In the genomic region with DNA sequence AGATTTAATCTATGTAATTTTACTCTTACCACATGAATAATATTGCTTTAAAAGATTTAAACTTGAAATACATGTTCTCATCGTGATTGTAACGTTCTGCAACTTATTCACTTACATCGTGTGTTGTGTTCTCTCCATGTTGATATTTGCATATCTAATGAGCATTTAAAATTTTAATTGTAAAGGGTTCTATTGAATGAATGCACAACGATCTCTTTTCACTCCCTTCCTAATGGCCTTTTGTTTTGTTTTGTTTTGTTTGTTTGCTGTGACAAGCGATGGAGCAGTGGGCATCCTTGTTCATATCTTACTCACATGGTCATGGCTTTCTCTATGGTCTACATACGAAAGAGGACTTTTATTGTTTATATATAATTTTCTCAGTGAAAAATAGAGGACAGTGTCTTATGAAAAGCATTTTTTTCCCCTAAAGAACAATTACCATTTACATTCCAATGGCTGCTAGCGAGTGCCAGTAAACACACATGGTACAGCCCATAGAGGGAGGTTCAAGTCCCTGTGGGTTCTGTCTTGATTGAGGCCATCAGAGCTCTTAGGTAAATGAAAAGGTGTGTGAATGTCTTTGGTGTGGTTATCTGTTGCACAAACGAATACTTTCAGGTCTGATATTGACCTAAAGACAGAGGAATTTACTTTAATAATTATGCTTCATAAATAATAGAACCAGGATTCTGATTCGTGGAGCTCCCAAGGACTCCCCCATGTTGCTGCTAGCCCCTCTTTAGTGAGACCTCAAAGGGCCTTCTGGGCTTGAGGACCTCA, we compare ENCODE assay signal across 25 cellular contexts. TPM values are rescaled to one million over a fixed set of nuclear protein-coding genes. Genes with fewer than 3 reads are reported as not detected.
"Had no signal": no experiment of that assay in that cellular context is flagged by ENCODE, and none has a peak within 500 bp of the region (broad histone marks: within the 10 kb centered on the region; RNA-seq: fewer than 3 reads in every experiment).

No MANE protein-coding gene starts in this region.

- H3K27me3 ChIP-seq: gastrocnemius medialis, thyroid gland had no signal

- FAIRE-seq: bronchial epithelial cell, keratinocyte had no signal

- ATAC-seq: activated CD4-positive, alpha-beta T cell treated with anti-CD3 and anti-CD28 coated beads for 36 hours; activated T-cell treated with anti-CD3 and anti-CD28 coated beads, Interleukin-2, amount 50 U/mL, for 4 hours; gastrocnemius medialis; lower lobe of right lung; natural killer cell; psoas muscle; right cardiac atrium; stimulated activated effector memory CD8-positive, alpha-beta T cell treated with anti-CD3 and anti-CD28 coated beads, Interleukin-12 subunit alpha, Interleukin-12 subunit beta, amount 100 ng/mL, for 72 hours; T-helper 17 cell had no signal

- H3K27ac ChIP-seq: gastrocnemius medialis, lower lobe of right lung, psoas muscle, skin epidermis, thyroid gland had no signal

- H3K9me3 ChIP-seq: gastrocnemius medialis, lower lobe of right lung, psoas muscle, thyroid gland had no signal

- H3K4me3 ChIP-seq: gastrocnemius medialis, lower lobe of right lung, psoas muscle, skin epidermis, thyroid gland had no signal

- H3K36me3 ChIP-seq: gastrocnemius medialis, lower lobe of right lung, thyroid gland had no signal

- DNase-seq: activated B cell treated with CpG ODN at 0.5 μM for 24 hours; activated CD4-positive, alpha-beta T cell treated with anti-CD3 and anti-CD28 coated beads for 36 hours; activated CD4-positive, alpha-beta T cell treated with anti-CD3 and anti-CD28 coated beads, Interleukin-2, amount 50 U/mL, for 4 hours; activated CD8-positive, alpha-beta memory T cell treated with anti-CD3 and anti-CD28 coated beads for 24 hours; activated CD8-positive, alpha-beta memory T cell treated with anti-CD3 and anti-CD28 coated beads, Interleukin-2, amount 50 U/mL, for 4 hours; activated naive CD4-positive, alpha-beta T cell treated with Interleukin-2 at 50 U/mL for 16 hours; activated naive CD8-positive, alpha-beta T cell treated with anti-CD3 and anti-CD28 coated beads, Interleukin-2, amount 10 ng/mL, durations not matched to agents 7 days and 5 days; activated T-cell treated with anti-CD3 and anti-CD28 coated beads, Interleukin-2, amount 50 U/mL, for 4 hours; amniotic stem cell; cerebellar nuclear complex; effector CD8-positive, alpha-beta T cell; gastrocnemius medialis; lower lobe of right lung; natural killer cell; psoas muscle; right cardiac atrium; stimulated activated CD4-positive, alpha-beta T cell treated with anti-CD3 and anti-CD28 coated beads, Interleukin-1b, Interleukin-23, amount 100 ng/mL, for 48 hours; T-helper 17 cell; thyroid gland had no signal

RNA-seq across cellular contexts. Expression of gene BTBD16, which starts 32.4 kb away (rescaled TPM):
- total RNA-seq: activated B cell treated with CpG ODN at 0.5 μM for 24 hours; activated CD4-positive, alpha-beta T cell treated with anti-CD3 and anti-CD28 coated beads for 36 hours; activated naive CD8-positive, alpha-beta T cell treated with anti-CD3 and anti-CD28 coated beads, Interleukin-2, amount 10 ng/mL, durations not matched to agents 7 days and 5 days; activated T-cell treated with anti-CD3 and anti-CD28 coated beads, Interleukin-2, amount 50 U/mL, for 4 hours; activated T-helper 2 cell treated with anti-CD3 and anti-CD28 coated beads, Interferon-gamma antibody, Interleukin-2, Interleukin-4, amounts not matched to agents 10 μg/mL and 5 μg/mL and 100 μg/mL, durations not matched to agents 14 hours and 24 hours and 36 hours; natural killer cell; osteoblast; T-helper 17 cell had no signal
- polyA plus RNA-seq: right cardiac atrium had no signal
